In the genomic region with DNA sequence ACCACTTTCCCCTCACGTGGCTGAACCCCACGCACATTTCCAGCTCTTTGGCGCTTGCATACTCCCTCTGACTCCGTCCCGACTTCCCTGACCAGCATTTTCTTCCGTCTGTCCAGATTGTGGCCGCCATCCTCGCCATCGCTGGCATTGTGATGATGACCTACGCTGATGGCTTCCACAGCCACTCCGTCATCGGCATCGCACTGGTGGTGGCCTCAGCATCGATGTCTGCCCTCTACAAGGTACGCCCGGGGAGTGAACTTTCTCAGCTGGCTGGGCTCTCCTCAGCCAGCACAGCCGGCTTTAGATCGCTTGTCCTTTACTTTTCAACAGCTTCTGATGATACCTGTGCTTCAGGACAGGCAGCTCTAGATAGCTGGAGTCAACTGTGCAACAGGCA, we compare ENCODE assay signal across 22 cellular contexts. TPM values are rescaled to one million over a fixed set of nuclear protein-coding genes. Genes with fewer than 3 reads are reported as not detected.
DNase-seq lines count a peak whose midpoint lies in the region; ATAC-seq and TF ChIP-seq lines count a peak whose summit lies in the region.
"Had no signal": no experiment of that assay in that cellular context is flagged by ENCODE, and none has a peak within 500 bp of the region (broad histone marks: within the 10 kb centered on the region; RNA-seq: fewer than 3 reads in every experiment).

No MANE protein-coding gene starts in this region.

- H3K27ac Mint-ChIP-seq in CD4-positive, CD25-positive, alpha-beta regulatory T cell = peak overlapping the region; percentile 88 to 97 (median 91)
- H3K27ac Mint-ChIP-seq in CD4-positive, alpha-beta T cell = peak overlapping the region; percentile 92
- H3K27ac Mint-ChIP-seq in activated T-helper 2 cell treated with anti-CD3 and anti-CD28 coated beads, Interferon-gamma antibody, Interleukin-2, Interleukin-4, amounts not matched to agents 10 μg/mL and 5 μg/mL and 100 μg/mL, durations not matched to agents 14 hours and 24 hours and 36 hours = peak overlapping the region; percentile 17
- H3K27ac Mint-ChIP-seq: GM23338 had no signal

- TF ChIP-seq POLR2A in esophagus muscularis mucosa (IDR thresholded peaks at IDR 0.05; ENCODE audit: low read depth) = no peak

- TF ChIP-seq CTCF in CD4-positive, alpha-beta T cell (IDR thresholded peaks at IDR 0.05) = no peak
- no peak for TF ChIP-seq CTCF in esophagus muscularis mucosa (IDR thresholded peaks at IDR 0.05)

- no peak for TF ChIP-seq EP300 in esophagus muscularis mucosa (IDR thresholded peaks at IDR 0.05)

- no peak overlapping the region for H3K27ac ChIP-seq in CD4-positive, CD25-positive, alpha-beta regulatory T cell (ENCODE audit: insufficient read depth, low read length, poor library complexity, severe bottlenecking)
- no peak overlapping the region for H3K27ac ChIP-seq in CD4-positive, alpha-beta T cell (ENCODE audit: low read depth, low read length)
- no peak overlapping the region for H3K27ac ChIP-seq in esophagus muscularis mucosa (replicated peaks in 1 of 4)
- H3K27ac ChIP-seq: C4-2B had no signal

- H3K36me3 ChIP-seq in CD4-positive, CD25-positive, alpha-beta regulatory T cell (ENCODE audit: control insufficient read depth, insufficient read depth, low read length) = no peaks in the 10 kb centered on the region
- H3K36me3 ChIP-seq in esophagus muscularis mucosa = no peaks in the 10 kb centered on the region
- H3K36me3 ChIP-seq: MG63 had no signal

- peaks cover 15% of the 10 kb centered on the region for H3K27me3 Mint-ChIP-seq in CD4-positive, CD25-positive, alpha-beta regulatory T cell
- H3K27me3 Mint-ChIP-seq in CD4-positive, alpha-beta T cell = no peaks in the 10 kb centered on the region
- peaks cover 7% of the 10 kb centered on the region for H3K27me3 Mint-ChIP-seq in activated T-helper 2 cell treated with anti-CD3 and anti-CD28 coated beads, Interferon-gamma antibody, Interleukin-2, Interleukin-4, amounts not matched to agents 10 μg/mL and 5 μg/mL and 100 μg/mL, durations not matched to agents 14 hours and 24 hours and 36 hours (ENCODE audit: low read depth)

- WGBS in esophagus muscularis mucosa = 97% methylated on average over 17 of the region's 18 CpGs

- intact Hi-C loops in CD4-positive, alpha-beta T cell (cut with DNase I, micrococcal nuclease) = loop anchor here in 1 of 2 experiments (10.0 kb wide), 1 partner anchor 1012 kb away; no protein-coding TSS in a partner anchor
- intact Hi-C loops in activated T-helper 2 cell treated with anti-CD3 and anti-CD28 coated beads, Interferon-gamma antibody, Interleukin-2, Interleukin-4, amounts not matched to agents 10 μg/mL and 5 μg/mL and 100 μg/mL, durations not matched to agents 14 hours and 24 hours and 36 hours (cut with micrococcal nuclease) = no loop called here
- intact Hi-C loops in esophagus muscularis mucosa (cut with DNase I) = loop anchor here (10.0 kb wide), 1 partner anchor 202 kb away; no protein-coding TSS in a partner anchor

- CTCF ChIA-PET in CD4-positive, alpha-beta T cell (lab: Charles Lee) = interaction anchor here (1.0 to 9.2 kb wide), 2 partner anchors 7 to 104 kb away, joined by 3 to 156 read pairs; no protein-coding TSS in a partner anchor

- H3K36me3 Mint-ChIP-seq in CD4-positive, CD25-positive, alpha-beta regulatory T cell = no peaks in the 10 kb centered on the region
- no peaks in the 10 kb centered on the region for H3K36me3 Mint-ChIP-seq in CD4-positive, alpha-beta T cell (ENCODE audit: low read depth)
- H3K36me3 Mint-ChIP-seq in activated T-helper 2 cell treated with anti-CD3 and anti-CD28 coated beads, Interferon-gamma antibody, Interleukin-2, Interleukin-4, amounts not matched to agents 10 μg/mL and 5 μg/mL and 100 μg/mL, durations not matched to agents 14 hours and 24 hours and 36 hours (ENCODE audit: low read depth) = no peaks in the 10 kb centered on the region
- H3K36me3 Mint-ChIP-seq: IgD-negative memory B cell had no signal

- H3K4me3 ChIP-seq in CD4-positive, CD25-positive, alpha-beta regulatory T cell (ENCODE audit: low read depth, low read length) = no peak overlapping the region
- no peak overlapping the region for H3K4me3 ChIP-seq in esophagus muscularis mucosa
- H3K4me3 ChIP-seq: GM12878, GM23338, MG63 had no signal

- no peak for DNase-seq in CD4-positive, CD25-positive, alpha-beta regulatory T cell
- no peak for DNase-seq in CD4-positive, alpha-beta T cell
- DNase-seq in activated T-helper 2 cell treated with anti-CD3 and anti-CD28 coated beads, Interferon-gamma antibody, Interleukin-2, Interleukin-4, amounts not matched to agents 10 μg/mL and 5 μg/mL and 100 μg/mL, durations not matched to agents 14 hours and 24 hours and 36 hours (ENCODE audit: low spot score) = no peak
- DNase-seq in esophagus muscularis mucosa (ENCODE audit: extremely low spot score) = peak; percentile 78
- no peak for DNase-seq in epidermal melanocyte (ENCODE audit: insufficient read length, low spot score)
- no peak for DNase-seq in NCI-H1092 (lab: John Stamatoyannopoulos, UW)
- DNase-seq in mesenteric fat pad (ENCODE audit: low spot score) = no peak
- DNase-seq: ACHN; Calu3; EL; Karpas-422; MG63; NCI-H1048; NCI-H1436 treated with DMSO at 0.1 percent for 48 hours; NK-92 treated with Interleukin-12 subunit alpha and Interleukin-12 subunit beta, amount 100 ng/mL, for 24 hours; Right ventricle myocardium superior had no signal

- H3K4me1 Mint-ChIP-seq in CD4-positive, CD25-positive, alpha-beta regulatory T cell = peaks cover 4 to 53% (median 11%) of the 10 kb centered on the region in 4 donors
- peaks cover 42% of the 10 kb centered on the region for H3K4me1 Mint-ChIP-seq in CD4-positive, alpha-beta T cell (ENCODE audit: low read depth)
- peaks cover 31% of the 10 kb centered on the region for H3K4me1 Mint-ChIP-seq in activated T-helper 2 cell treated with anti-CD3 and anti-CD28 coated beads, Interferon-gamma antibody, Interleukin-2, Interleukin-4, amounts not matched to agents 10 μg/mL and 5 μg/mL and 100 μg/mL, durations not matched to agents 14 hours and 24 hours and 36 hours (ENCODE audit: low read depth)

- peak overlapping the region in 1 of 4 donors; percentile 42 for H3K4me3 Mint-ChIP-seq in CD4-positive, CD25-positive, alpha-beta regulatory T cell
- H3K4me3 Mint-ChIP-seq in CD4-positive, alpha-beta T cell = no peak overlapping the region
- no peak overlapping the region for H3K4me3 Mint-ChIP-seq in activated T-helper 2 cell treated with anti-CD3 and anti-CD28 coated beads, Interferon-gamma antibody, Interleukin-2, Interleukin-4, amounts not matched to agents 10 μg/mL and 5 μg/mL and 100 μg/mL, durations not matched to agents 14 hours and 24 hours and 36 hours (ENCODE audit: low read depth)
- H3K4me3 Mint-ChIP-seq: GM23338, IgD-negative memory B cell had no signal

- no peaks in the 10 kb centered on the region for H3K9me3 ChIP-seq in CD4-positive, CD25-positive, alpha-beta regulatory T cell (ENCODE audit: control insufficient read depth in 2 of 2, low read length in 2 of 2)
- H3K9me3 ChIP-seq in CD4-positive, alpha-beta T cell (ENCODE audit: control insufficient read depth, low read length) = no peaks in the 10 kb centered on the region
- H3K9me3 ChIP-seq in esophagus muscularis mucosa = no peaks in the 10 kb centered on the region
- H3K9me3 ChIP-seq: MG63 had no signal

- POLR2A ChIA-PET in CD4-positive, alpha-beta T cell (lab: Charles Lee) = interaction anchor here (2.6 kb wide), 1 partner anchor 57 kb away, joined by 15 read pairs; a partner anchor contains a TSS

- no peaks in the 10 kb centered on the region for H3K27me3 ChIP-seq in CD4-positive, CD25-positive, alpha-beta regulatory T cell (ENCODE audit: control insufficient read depth, insufficient read depth, low read length)
- no peaks in the 10 kb centered on the region for H3K27me3 ChIP-seq in CD4-positive, alpha-beta T cell (ENCODE audit: control insufficient read depth, insufficient read depth, low read length)
- H3K27me3 ChIP-seq in esophagus muscularis mucosa = peaks cover 0 to 27% (median 0%) of the 10 kb centered on the region in 4 donors
- H3K27me3 ChIP-seq: MG63 had no signal

- H3K4me1 ChIP-seq in CD4-positive, CD25-positive, alpha-beta regulatory T cell (ENCODE audit: control insufficient read depth, insufficient read depth, low read length, poor library complexity, severe bottlenecking) = peaks cover 3% of the 10 kb centered on the region
- no peaks in the 10 kb centered on the region for H3K4me1 ChIP-seq in esophagus muscularis mucosa

- H3K9me3 Mint-ChIP-seq in CD4-positive, CD25-positive, alpha-beta regulatory T cell = peaks cover 0 to 3% (median 0%) of the 10 kb centered on the region in 7 donors
- H3K9me3 Mint-ChIP-seq in CD4-positive, alpha-beta T cell = no peaks in the 10 kb centered on the region
- no peaks in the 10 kb centered on the region for H3K9me3 Mint-ChIP-seq in activated T-helper 2 cell treated with anti-CD3 and anti-CD28 coated beads, Interferon-gamma antibody, Interleukin-2, Interleukin-4, amounts not matched to agents 10 μg/mL and 5 μg/mL and 100 μg/mL, durations not matched to agents 14 hours and 24 hours and 36 hours
- H3K9me3 Mint-ChIP-seq: GM23338, IgD-negative memory B cell had no signal

- no peak for ATAC-seq in CD4-positive, CD25-positive, alpha-beta regulatory T cell (ENCODE audit: low read depth in 2 of 2)
- no peak for ATAC-seq in CD4-positive, alpha-beta T cell (ENCODE audit: poor library complexity)
- no peak for ATAC-seq in GM19463 (IDR thresholded peaks at IDR 0.05; ENCODE audit: unreplicated experiment)
- ATAC-seq: GM12878, GM23338, HCT116 had no signal

RNA-seq across cellular contexts. Expression of a gene that starts 56.8 kb away (rescaled TPM):
- total RNA-seq in CD4-positive, CD25-positive, alpha-beta regulatory T cell = 11.9 TPM
- 10 to 100 TPM; 46.8 to 61.9 (median 55.6) TPM for polyA plus RNA-seq in CD4-positive, CD25-positive, alpha-beta regulatory T cell
- total RNA-seq in CD4-positive, alpha-beta T cell = 10 to 100 TPM; 10.0 to 12.2 TPM
- total RNA-seq in activated T-helper 2 cell treated with anti-CD3 and anti-CD28 coated beads, Interferon-gamma antibody, Interleukin-2, Interleukin-4, amounts not matched to agents 10 μg/mL and 5 μg/mL and 100 μg/mL, durations not matched to agents 14 hours and 24 hours and 36 hours = 60.3 and 63.6 TPM in 2 replicates
- 10 to 100 TPM in 3 of 4 donors, 1 to 10 TPM in 1; 9.4 to 18.3 (median 16.0) TPM for total RNA-seq in esophagus muscularis mucosa
- 28.0 TPM for total RNA-seq in mesenteric fat pad

Comparison
In these comparisons a context has a peak if more than half of its experiments do, and no peak if none do; other contexts are left out.
1. H3K27ac Mint-ChIP-seq: peak in every context shown above with its lines; median percentile 92 in CD4-positive, alpha-beta T cell; 91 in CD4-positive, CD25-positive, alpha-beta regulatory T cell; 17 in activated T-helper 2 cell treated with anti-CD3 and anti-CD28 coated beads, Interferon-gamma antibody, Interleukin-2, Interleukin-4, amounts not matched to agents 10 μg/mL and 5 μg/mL and 100 μg/mL, durations not matched to agents 14 hours and 24 hours and 36 hours.